ENCODE assay signal across 8 cellular contexts in the genomic region with DNA sequence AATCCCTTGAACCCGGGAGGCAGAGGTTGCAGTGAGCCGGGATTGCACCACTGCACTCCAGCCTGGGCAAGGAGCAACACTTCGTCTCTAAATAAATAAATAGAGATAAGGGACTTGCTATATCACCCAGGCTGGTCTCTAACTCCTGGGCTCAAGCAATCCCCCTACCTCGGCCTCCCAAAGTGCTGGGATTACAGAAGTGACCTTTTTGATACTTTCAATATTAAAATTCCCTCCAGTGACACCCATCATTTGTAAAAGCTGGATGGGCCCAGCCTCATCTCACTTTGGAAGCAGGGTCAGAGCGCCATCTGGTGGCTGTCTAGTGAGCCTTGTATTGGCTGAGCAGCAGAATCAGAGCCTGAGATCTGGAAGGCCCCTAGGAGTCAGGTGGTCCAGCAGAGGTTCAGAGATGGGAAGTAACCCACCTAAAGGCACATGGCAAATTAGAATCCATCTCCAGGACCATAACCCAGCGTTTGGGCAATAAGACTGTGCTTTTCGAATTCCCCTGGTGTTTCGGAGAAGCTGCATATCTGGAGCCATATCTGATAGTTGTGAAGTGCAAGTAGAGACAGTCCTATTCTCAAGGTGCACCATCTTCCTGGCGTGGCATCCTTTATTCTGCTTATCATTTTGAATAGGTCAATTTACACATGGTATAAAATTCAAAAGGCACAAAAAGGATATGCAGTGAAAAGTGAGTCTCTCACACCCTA.
A peak's percentile ranks its signal among the peaks of the same experiment; 100 is the strongest.
DNase-seq lines count a peak whose midpoint lies in the region; ATAC-seq, FAIRE-seq and TF ChIP-seq lines count a peak whose summit lies in the region.

No MANE protein-coding gene starts in this region.

- no peaks in the 10 kb centered on the region for H3K27me3 ChIP-seq in WERI-Rb-1 (ENCODE audit: insufficient read depth, low read depth, severe bottlenecking)

- TF ChIP-seq CTCF in WERI-Rb-1 (IDR thresholded peaks at IDR 0.05; ENCODE audit: low read depth, low read length), result peak; percentile 91

- no peaks in the 10 kb centered on the region for H3K36me3 ChIP-seq in WERI-Rb-1

- in situ Hi-C loops in T47D (cut with HindIII; ENCODE audit: low pct_unique_long_range_greater_than_20kb, low sequenced_read_pairs), result no loop called here

- peak; percentile 58 to 65 for DNase-seq in AML-193 (lab: John Stamatoyannopoulos, UW)
- DNase-seq in NCI-H2107 (lab: John Stamatoyannopoulos, UW), result peak; percentile 49
- DNase-seq in WERI-Rb-1, result peak; percentile 92
- peak; percentile 35 to 78 for DNase-seq in T47D (ENCODE audit: low read depth in 1 of 2, low spot score in 1 of 2)
- peak; percentile 65 to 75 for DNase-seq in stimulated activated CD4-positive, alpha-beta T cell treated with anti-CD3 and anti-CD28 coated beads, Interleukin-15, amount 100 ng/mL, for 48 hours (ENCODE audit: low read depth in 2 of 2)
- DNase-seq in H54 (ENCODE audit: insufficient read length, low spot score), result no peak

- H3K4me3 ChIP-seq in WERI-Rb-1 (ENCODE audit: low read depth, low read length), result no peak overlapping the region

- peak; percentile 62 for FAIRE-seq in islet of Langerhans (lab: Jason Lieb, UNC)
- FAIRE-seq in H54 (lab: Jason Lieb, UNC), result no peak

- H3K27ac ChIP-seq in WERI-Rb-1, result no peak overlapping the region

- ATAC-seq in GM21786 (IDR thresholded peaks at IDR 0.05; ENCODE audit: unreplicated experiment), result peak; percentile 60

- no peaks in the 10 kb centered on the region for H3K9me3 ChIP-seq in WERI-Rb-1 (ENCODE audit: severe bottlenecking)

- TF ChIP-seq POLR2A in H54 (IDR thresholded peaks at IDR 0.05; ENCODE audit: low read depth, low read length), result no peak
